ENCODE assay signal across 1 cellular context in the genomic region with DNA sequence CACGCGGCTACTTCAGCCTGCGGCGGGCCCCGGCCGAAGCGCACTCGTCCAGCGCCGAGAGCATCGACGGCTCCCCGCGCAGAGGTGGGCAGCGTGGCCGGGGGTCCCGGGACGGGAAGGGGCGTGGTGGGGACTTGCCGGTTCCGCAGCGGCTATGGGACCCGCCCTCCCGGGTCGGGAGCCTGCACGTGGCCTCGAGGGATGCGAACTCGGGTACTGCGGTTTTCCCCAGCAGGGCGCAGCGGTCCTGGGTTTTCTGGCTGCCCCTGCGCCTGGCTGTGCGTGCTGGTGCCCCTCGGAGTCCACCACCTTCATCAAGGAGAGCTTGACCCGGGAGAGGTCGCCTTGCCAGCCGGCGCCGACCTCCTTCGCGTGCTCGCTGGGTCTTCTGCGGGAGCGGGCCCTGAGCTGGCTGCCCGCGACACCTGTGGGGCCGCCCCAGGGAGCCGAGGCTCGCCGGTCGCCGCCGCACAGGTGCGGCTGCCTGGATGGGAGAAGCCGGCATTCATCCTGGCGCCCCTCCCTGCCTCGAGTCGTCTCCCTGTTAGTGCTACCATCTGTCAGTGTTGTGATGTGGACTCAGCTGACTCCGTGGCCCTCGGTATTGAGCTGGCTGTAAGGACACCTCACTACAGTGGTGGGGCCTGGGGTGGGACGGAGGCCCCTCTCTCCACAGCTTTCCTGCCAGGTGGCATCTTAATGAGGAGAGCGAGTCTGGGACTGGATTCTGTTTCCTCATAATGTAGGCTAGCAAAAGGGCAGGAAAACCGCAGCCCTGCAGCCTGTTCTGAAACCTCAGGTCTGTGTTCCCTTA.
TF ChIP-seq lines count a peak whose summit lies in the region.

No MANE protein-coding gene starts in this region.

TF ChIP-seq in GM23338, 12 proteins besides CTCF, POLR2A, EP300 and RAD21 (continued from another document):
- TF ChIP-seq, protein P1, sequence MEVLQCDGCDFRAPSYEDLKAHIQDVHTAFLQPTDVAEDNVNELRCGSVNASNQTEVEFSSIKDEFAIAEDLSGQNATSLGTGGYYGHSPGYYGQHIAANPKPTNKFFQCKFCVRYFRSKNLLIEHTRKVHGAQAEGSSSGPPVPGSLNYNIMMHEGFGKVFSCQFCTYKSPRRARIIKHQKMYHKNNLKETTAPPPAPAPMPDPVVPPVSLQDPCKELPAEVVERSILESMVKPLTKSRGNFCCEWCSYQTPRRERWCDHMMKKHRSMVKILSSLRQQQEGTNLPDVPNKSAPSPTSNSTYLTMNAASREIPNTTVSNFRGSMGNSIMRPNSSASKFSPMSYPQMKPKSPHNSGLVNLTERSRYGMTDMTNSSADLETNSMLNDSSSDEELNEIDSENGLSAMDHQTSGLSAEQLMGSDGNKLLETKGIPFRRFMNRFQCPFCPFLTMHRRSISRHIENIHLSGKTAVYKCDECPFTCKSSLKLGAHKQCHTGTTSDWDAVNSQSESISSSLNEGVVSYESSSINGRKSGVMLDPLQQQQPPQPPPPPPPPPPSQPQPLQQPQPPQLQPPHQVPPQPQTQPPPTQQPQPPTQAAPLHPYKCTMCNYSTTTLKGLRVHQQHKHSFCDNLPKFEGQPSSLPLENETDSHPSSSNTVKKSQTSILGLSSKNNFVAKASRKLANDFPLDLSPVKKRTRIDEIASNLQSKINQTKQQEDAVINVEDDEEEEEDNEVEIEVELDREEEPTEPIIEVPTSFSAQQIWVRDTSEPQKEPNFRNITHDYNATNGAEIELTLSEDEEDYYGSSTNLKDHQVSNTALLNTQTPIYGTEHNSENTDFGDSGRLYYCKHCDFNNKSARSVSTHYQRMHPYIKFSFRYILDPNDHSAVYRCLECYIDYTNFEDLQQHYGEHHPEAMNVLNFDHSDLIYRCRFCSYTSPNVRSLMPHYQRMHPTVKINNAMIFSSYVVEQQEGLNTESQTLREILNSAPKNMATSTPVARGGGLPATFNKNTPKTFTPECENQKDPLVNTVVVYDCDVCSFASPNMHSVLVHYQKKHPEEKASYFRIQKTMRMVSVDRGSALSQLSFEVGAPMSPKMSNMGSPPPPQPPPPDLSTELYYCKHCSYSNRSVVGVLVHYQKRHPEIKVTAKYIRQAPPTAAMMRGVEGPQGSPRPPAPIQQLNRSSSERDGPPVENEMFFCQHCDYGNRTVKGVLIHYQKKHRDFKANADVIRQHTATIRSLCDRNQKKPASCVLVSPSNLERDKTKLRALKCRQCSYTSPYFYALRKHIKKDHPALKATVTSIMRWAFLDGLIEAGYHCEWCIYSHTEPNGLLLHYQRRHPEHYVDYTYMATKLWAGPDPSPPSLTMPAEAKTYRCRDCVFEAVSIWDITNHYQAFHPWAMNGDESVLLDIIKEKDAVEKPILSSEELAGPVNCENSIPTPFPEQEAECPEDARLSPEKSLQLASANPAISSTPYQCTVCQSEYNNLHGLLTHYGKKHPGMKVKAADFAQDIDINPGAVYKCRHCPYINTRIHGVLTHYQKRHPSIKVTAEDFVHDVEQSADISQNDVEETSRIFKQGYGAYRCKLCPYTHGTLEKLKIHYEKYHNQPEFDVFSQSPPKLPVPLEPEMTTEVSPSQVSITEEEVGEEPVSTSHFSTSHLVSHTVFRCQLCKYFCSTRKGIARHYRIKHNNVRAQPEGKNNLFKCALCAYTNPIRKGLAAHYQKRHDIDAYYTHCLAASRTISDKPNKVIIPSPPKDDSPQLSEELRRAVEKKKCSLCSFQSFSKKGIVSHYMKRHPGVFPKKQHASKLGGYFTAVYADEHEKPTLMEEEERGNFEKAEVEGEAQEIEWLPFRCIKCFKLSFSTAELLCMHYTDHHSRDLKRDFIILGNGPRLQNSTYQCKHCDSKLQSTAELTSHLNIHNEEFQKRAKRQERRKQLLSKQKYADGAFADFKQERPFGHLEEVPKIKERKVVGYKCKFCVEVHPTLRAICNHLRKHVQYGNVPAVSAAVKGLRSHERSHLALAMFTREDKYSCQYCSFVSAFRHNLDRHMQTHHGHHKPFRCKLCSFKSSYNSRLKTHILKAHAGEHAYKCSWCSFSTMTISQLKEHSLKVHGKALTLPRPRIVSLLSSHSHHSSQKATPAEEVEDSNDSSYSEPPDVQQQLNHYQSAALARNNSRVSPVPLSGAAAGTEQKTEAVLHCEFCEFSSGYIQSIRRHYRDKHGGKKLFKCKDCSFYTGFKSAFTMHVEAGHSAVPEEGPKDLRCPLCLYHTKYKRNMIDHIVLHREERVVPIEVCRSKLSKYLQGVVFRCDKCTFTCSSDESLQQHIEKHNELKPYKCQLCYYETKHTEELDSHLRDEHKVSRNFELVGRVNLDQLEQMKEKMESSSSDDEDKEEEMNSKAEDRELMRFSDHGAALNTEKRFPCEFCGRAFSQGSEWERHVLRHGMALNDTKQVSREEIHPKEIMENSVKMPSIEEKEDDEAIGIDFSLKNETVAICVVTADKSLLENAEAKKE (CRISPR knock-in tag; IDR thresholded peaks at IDR 0.05), result no peak
- TF ChIP-seq ZNF331 (CRISPR knock-in tag; IDR thresholded peaks at IDR 0.05; ENCODE audit: low read depth), result no peak
- TF ChIP-seq NANOG (IDR thresholded peaks at IDR 0.05; ENCODE audit: borderline replicate concordance), result no peak
